ENCODE assay signal across 22 cellular contexts in the genomic region with DNA sequence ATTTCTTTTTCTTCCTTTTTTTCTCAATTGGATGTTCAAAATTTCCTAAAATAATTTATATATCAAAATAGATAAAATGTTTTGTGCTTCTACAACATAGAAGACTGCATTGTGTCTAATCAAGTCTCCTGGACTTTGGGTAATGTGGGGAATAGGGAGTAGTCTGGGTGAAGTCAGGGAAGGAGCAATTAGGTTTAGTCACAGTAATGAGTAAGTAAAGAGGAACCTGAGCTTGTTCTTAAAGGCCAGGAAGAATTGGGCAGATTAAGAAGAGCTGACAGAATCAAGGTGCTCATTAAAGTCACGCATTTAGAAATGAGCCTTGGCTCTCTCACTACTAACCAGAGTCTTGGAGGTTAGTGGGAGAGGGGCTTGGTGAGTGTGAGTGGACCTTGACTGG.
"Had no signal": no experiment of that assay in that cellular context is flagged by ENCODE, and none has a peak within 500 bp of the region (broad histone marks: within the 10 kb centered on the region; RNA-seq: fewer than 3 reads in every experiment).

No MANE protein-coding gene starts in this region.

- H3K27ac ChIP-seq: brain microvascular endothelial cell, esophagus muscularis mucosa, skin epidermis, stomach, thyroid gland, upper lobe of left lung, vagina had no signal

- DNase-seq: activated CD4-positive, alpha-beta memory T cell treated with anti-CD3 and anti-CD28 coated beads, Interleukin-2, amount 10 ng/mL, durations not matched to agents 7 days and 5 days; activated CD4-positive, alpha-beta T cell treated with anti-CD3 and anti-CD28 coated beads for 1 hour; activated CD4-positive, alpha-beta T cell treated with anti-CD3 and anti-CD28 coated beads, Interleukin-2, amount 10 ng/mL, durations not matched to agents 7 days and 5 days; activated CD8-positive, alpha-beta memory T cell treated with anti-CD3 and anti-CD28 coated beads, Interleukin-2, amount 50 U/mL, for 48 hours; activated gamma-delta T cell treated with Interleukin-2 at 50 U/mL for 16 hours; activated naive CD4-positive, alpha-beta T cell treated with anti-CD3 and anti-CD28 coated beads, Interleukin-2, amount 50 U/mL, for 16 hours; activated T-cell treated with anti-CD3 and anti-CD28 coated beads, Interleukin-2, amount 50 U/mL, for 4 hours; amniotic stem cell; brain microvascular endothelial cell; caudate nucleus; cortex of kidney; left cardiac atrium; left ventricle myocardium superior; mammary epithelial cell; stimulated activated CD4-positive, alpha-beta T cell treated with anti-CD3 and anti-CD28 coated beads, Interleukin-1b, Interleukin-23, amount 100 ng/mL, for 48 hours; stimulated activated naive B cell treated with anti-CD40 and anti-IgM and Interleukin-4, amounts not matched to agents 10 μg/mL and 1 μg/mL and 100 μg/mL, for 72 hours; stomach; thyroid gland; upper lobe of left lung had no signal

- H3K27me3 ChIP-seq: brain microvascular endothelial cell, esophagus muscularis mucosa, stomach, thyroid gland, upper lobe of left lung, vagina had no signal

- H3K4me3 ChIP-seq: esophagus muscularis mucosa, skin epidermis, stomach, thyroid gland, upper lobe of left lung, vagina had no signal

- H3K36me3 ChIP-seq: brain microvascular endothelial cell, esophagus muscularis mucosa, stomach, thyroid gland, upper lobe of left lung, vagina had no signal

- H3K9me3 ChIP-seq: stomach, thyroid gland, upper lobe of left lung, vagina had no signal

- H3K4me1 ChIP-seq: upper lobe of left lung, vagina had no signal
